1 cellular context compared by ENCODE assay signal in genomic region chr19:38079926-38080380, GRCh38.
TF ChIP-seq lines count a peak whose summit lies in the region.

No MANE protein-coding gene starts in this region.

TF ChIP-seq in GM12878, 131 proteins besides CTCF, POLR2A, EP300 and RAD21 (continued from another document):
- TF ChIP-seq E2F4 (IDR thresholded peaks at IDR 0.05; ENCODE audit: low read depth, low read length) (no peak), STAT1 (conservative IDR thresholded peaks at IDR 0.05) (no peak), E2F8 (IDR thresholded peaks at IDR 0.05; ENCODE audit: low read depth, partially characterized antibody) (no peak), MTA3 (IDR thresholded peaks at IDR 0.05; ENCODE audit: borderline replicate concordance, low read length) (no peak; the same call in 1 of the 2 replicates), EED (IDR thresholded peaks at IDR 0.05; ENCODE audit: low read depth) (peak; percentile 99), ZBTB11 (CRISPR knock-in tag; IDR thresholded peaks at IDR 0.05) (no peak), PRDM15 (CRISPR knock-in tag; IDR thresholded peaks at IDR 0.05) (no peak), CEBPB (IDR thresholded peaks at IDR 0.05; ENCODE audit: borderline replicate concordance in 1 of 2, low read depth in 2 of 2, low read length in 2 of 2) (no peak), CBFB (IDR thresholded peaks at IDR 0.05; ENCODE audit: low read depth) (no peak), ETV6 (conservative IDR thresholded peaks at IDR 0.05 in 1 of 2, IDR thresholded peaks at IDR 0.05 in 1 of 2; ENCODE audit: borderline replicate concordance in 1 of 2, low read depth in 1 of 2) (peak in 1 of 2 experiments; percentile 90; a peak in 2 of 4 replicates), SUZ12 (IDR thresholded peaks at IDR 0.05; ENCODE audit: unreplicated experiment) (no peak), RELB (IDR thresholded peaks at IDR 0.05; ENCODE audit: low read depth) (peak; percentile 75), SKIL (IDR thresholded peaks at IDR 0.05; ENCODE audit: low read depth, poor library complexity, severe bottlenecking) (no peak), ASH2L (IDR thresholded peaks at IDR 0.05; ENCODE audit: borderline replicate concordance, low read depth) (no peak), POLR2AphosphoS2 (IDR thresholded peaks at IDR 0.05; ENCODE audit: low read depth, low read length) (no peak), ZBTB4 (CRISPR knock-in tag; IDR thresholded peaks at IDR 0.05) (no peak), PML (IDR thresholded peaks at IDR 0.05; ENCODE audit: low read length) (0 out of 2 replicates have a peak, but pooled peaks have one; percentile 26), RELA (IDR thresholded peaks at IDR 0.05; ENCODE audit: borderline replicate concordance, partially characterized antibody) (no peak), IRF3 (IDR thresholded peaks at IDR 0.05) (no peak), ZNF207 (IDR thresholded peaks at IDR 0.05; ENCODE audit: borderline replicate concordance) (no peak), STAT3 (IDR thresholded peaks at IDR 0.05; ENCODE audit: low read depth, low read length) (no peak), NBN (IDR thresholded peaks at IDR 0.05) (no peak), ZSCAN29 (IDR thresholded peaks at IDR 0.05) (no peak), ZNF687 (IDR thresholded peaks at IDR 0.05) (no peak), TAF1 (IDR thresholded peaks at IDR 0.05; ENCODE audit: borderline replicate concordance, low read depth, low read length) (no peak), GATAD2B (conservative IDR thresholded peaks at IDR 0.05; ENCODE audit: low read depth) (0 out of 2 replicates have a peak, but pooled peaks have one; percentile 42)
TF ChIP-seq in GM12878: peak in this region for 29.
